9 cellular contexts compared by ENCODE assay signal in genomic region chr10:79084972-79085597, GRCh38. TPM values are rescaled to one million over a fixed set of nuclear protein-coding genes. Genes with fewer than 3 reads are reported as not detected.
DNase-seq lines count a peak whose midpoint lies in the region; ATAC-seq and TF ChIP-seq lines count a peak whose summit lies in the region.
"Had no signal": no experiment of that assay in that cellular context is flagged by ENCODE, and none has a peak within 500 bp of the region (broad histone marks: within the 10 kb centered on the region; RNA-seq: fewer than 3 reads in every experiment).

No MANE protein-coding gene starts in this region.

- no peak overlapping the region for H3K4me3 Mint-ChIP-seq in effector memory CD8-positive, alpha-beta T cell

- no peaks in the 10 kb centered on the region for H3K9me3 Mint-ChIP-seq in effector memory CD8-positive, alpha-beta T cell

- H3K36me3 Mint-ChIP-seq in effector memory CD8-positive, alpha-beta T cell (ENCODE audit: insufficient read depth): no peaks in the 10 kb centered on the region

- TF ChIP-seq CTCF in foreskin fibroblast (IDR thresholded peaks at IDR 0.05; ENCODE audit: low read depth, low read length): no peak

- ATAC-seq in HG03196 (IDR thresholded peaks at IDR 0.05; ENCODE audit: unreplicated experiment): peak; percentile 51
- ATAC-seq in effector memory CD8-positive, alpha-beta T cell (replicated peaks): peak; percentile 35
- ATAC-seq in HG03565 (IDR thresholded peaks at IDR 0.05; ENCODE audit: unreplicated experiment): no peak

- no peak overlapping the region for H3K4me3 ChIP-seq in foreskin fibroblast (ENCODE audit: low read depth in 1 of 2, low read length in 2 of 2)

- H3K4me1 Mint-ChIP-seq in effector memory CD8-positive, alpha-beta T cell (ENCODE audit: low read depth in 2 of 2): peaks cover 11 to 44% of the 10 kb centered on the region in 2 donors

- H3K27me3 Mint-ChIP-seq in effector memory CD8-positive, alpha-beta T cell: no peaks in the 10 kb centered on the region

- DNase-seq in GF-D8 (lab: John Stamatoyannopoulos, UW) (peak; percentile 51), renal cortical epithelial cell (ENCODE audit: low read depth) (peak; percentile 84), foreskin fibroblast (no peak), EL (no peak), cerebellum (ENCODE audit: low spot score) (no peak)
- no peak for DNase-seq in effector memory CD8-positive, alpha-beta T cell
- DNase-seq: NCI-H1694 had no signal

- H3K27ac Mint-ChIP-seq in effector memory CD8-positive, alpha-beta T cell: peak overlapping the region in 1 of 2 donors; percentile 49

RNA-seq across cellular contexts. Expression of gene ZMIZ1, which starts 16.3 kb away (rescaled TPM):
- total RNA-seq in renal cortical epithelial cell (3.6 and 45.0 TPM in 2 replicates), cerebellum (53.4 TPM)

Comparison
In these comparisons a context has a peak if more than half of its experiments do, and no peak if none do; other contexts are left out.
1. DNase-seq: peak in GF-D8 (single experiment) and renal cortical epithelial cell (single experiment); none in effector memory CD8-positive, alpha-beta T cell (0 of 3), foreskin fibroblast (0 of 2), EL (single experiment) and cerebellum (single experiment).